In genomic region chr1:212915245-212916091, GRCh38 we compare ENCODE assay signal across 9 cellular contexts. TPM values are rescaled to one million over a fixed set of nuclear protein-coding genes. Genes with fewer than 3 reads are reported as not detected.
DNase-seq lines count a peak whose midpoint lies in the region; ATAC-seq, FAIRE-seq and TF ChIP-seq lines count a peak whose summit lies in the region.
"Had no signal": no experiment of that assay in that cellular context is flagged by ENCODE, and none has a peak within 500 bp of the region (broad histone marks: within the 10 kb centered on the region; RNA-seq: fewer than 3 reads in every experiment).

No MANE protein-coding gene starts in this region.

- no peaks in the 10 kb centered on the region for H3K4me1 ChIP-seq in pancreas

- H3K36me3 ChIP-seq in pancreas: no peaks in the 10 kb centered on the region

- POLR2A ChIA-PET in GM10248 (lab: Yijun Ruan, JAX): no interaction called here

- H3K27me3 ChIP-seq in pancreas: no peaks in the 10 kb centered on the region

- CTCF ChIA-PET in GM10248 (lab: Yijun Ruan, JAX): interaction anchor here (1.4 kb wide), 1 partner anchor 23 kb away, joined by 4 read pairs; no protein-coding TSS in a partner anchor

- DNase-seq in GM10248 (ENCODE audit: extremely low spot score) (no peak), NCI-H2081 treated with DMSO at 0.1 percent for 48 hours (lab: John Stamatoyannopoulos, UW) (peak; percentile 6), fibroblast of pulmonary artery (ENCODE audit: low read depth) (peak; percentile 81), pancreas (peak in 2 of 6 donors; percentile 23 to 44), NCI-H1417 treated with DMSO at 0.1 percent for 48 hours (lab: John Stamatoyannopoulos, UW) (no peak), NCI-H1930 (lab: John Stamatoyannopoulos, UW) (no peak)

- H3K4me3 ChIP-seq in fibroblast of pulmonary artery (replicated peaks; ENCODE audit: low read depth, low read length) (no peak overlapping the region), pancreas (no peak overlapping the region)

- WGBS in pancreas, 2 donors: 59% methylated on average over 13 of the region's 13 CpGs

- intact Hi-C loops in pancreas (cut with DNase I): no loop called here

- FAIRE-seq in pancreas (lab: Jason Lieb, UNC): no peak

- no peak overlapping the region for H3K27ac ChIP-seq in pancreas
- H3K27ac ChIP-seq: epithelial cell of prostate had no signal

- TF ChIP-seq CTCF in GM10248 (IDR thresholded peaks at IDR 0.05; ENCODE audit: control extremely low read depth, extremely low read depth, low read depth, missing control alignments) (peak; percentile 21), fibroblast of pulmonary artery (IDR thresholded peaks at IDR 0.05; ENCODE audit: low read length, missing control alignments) (peak; percentile 60), pancreas (IDR thresholded peaks at IDR 0.05) (no peak)

- ATAC-seq in pancreas (peak in 3 of 4 donors; percentile 25 to 62 (median 45)), HG02885 (IDR thresholded peaks at IDR 0.05; ENCODE audit: poor library complexity, unreplicated experiment) (no peak), GM18858 (IDR thresholded peaks at IDR 0.05; ENCODE audit: unreplicated experiment) (no peak)

- no peaks in the 10 kb centered on the region for H3K9me3 ChIP-seq in pancreas

RNA-seq across cellular contexts. Expression of gene VASH2, which starts 34.9 kb away (rescaled TPM):
- 1 to 10 TPM in 1 of 6 donors, under 1 TPM in 4, not detected in 1; 0.16 to 1.9 (median 0.57) TPM for total RNA-seq in pancreas
- under 1 TPM; 0.15 to 0.35 TPM for polyA plus RNA-seq in pancreas

RNA-seq across cellular contexts. Expression of gene FLVCR1, which starts 57.4 kb away (rescaled TPM):
- 1 to 10 TPM; 1.4 to 5.6 (median 3.5) TPM for total RNA-seq in pancreas
- 1 to 10 TPM; 2.2 to 4.0 TPM for polyA plus RNA-seq in pancreas

Comparison
In these comparisons a context has a peak if more than half of its experiments do, and no peak if none do; other contexts are left out.
1. DNase-seq: peak in NCI-H2081 treated with DMSO at 0.1 percent for 48 hours (single experiment) and fibroblast of pulmonary artery (single experiment); none in GM10248 (single experiment), NCI-H1417 treated with DMSO at 0.1 percent for 48 hours (single experiment) and NCI-H1930 (0 of 2).
2. CTCF ChIP-seq: peak in GM10248 (single experiment) and fibroblast of pulmonary artery (single experiment); none in pancreas (0 of 4).
3. ATAC-seq: peak in pancreas (3 of 4); none in HG02885 (single experiment) and GM18858 (single experiment).